20 cellular contexts compared by ENCODE assay signal in genomic region chr11:32939046-32939445, GRCh38. TPM values are rescaled to one million over a fixed set of nuclear protein-coding genes. Genes with fewer than 3 reads are reported as not detected.
DNase-seq lines count a peak whose midpoint lies in the region; ATAC-seq and TF ChIP-seq lines count a peak whose summit lies in the region.
"Had no signal": no experiment of that assay in that cellular context is flagged by ENCODE, and none has a peak within 500 bp of the region (broad histone marks: within the 10 kb centered on the region; RNA-seq: fewer than 3 reads in every experiment).

No MANE protein-coding gene starts in this region.

- DNase-seq in left lung, result no peak
- no peak for DNase-seq in activated CD4-positive, CD25-positive, alpha-beta regulatory T cell treated with anti-CD3 and anti-CD28 coated beads, Interleukin-2, amount 50 U/mL, for 72 hours
- no peak for DNase-seq in activated naive CD4-positive, alpha-beta T cell treated with anti-CD3 and anti-CD28 coated beads, Interleukin-2, amount 50 U/mL, for 16 hours
- DNase-seq: activated CD4-positive, alpha-beta T cell treated with anti-CD3 and anti-CD28 coated beads, Interleukin-2, amount 50 U/mL, for 1 hour; activated T-cell treated with anti-CD3 and anti-CD28 coated beads, Interleukin-2, amount 50 U/mL, for 48 hours; amniotic stem cell; cerebellar nuclear complex; DMS153; foreskin keratinocyte; H9; left ventricle myocardium superior; NCI-H1930; NCI-H510A; ovary had no signal

- no peak overlapping the region for H3K27ac ChIP-seq in left lung
- H3K27ac ChIP-seq: BLaER1 treated with 17β-estradiol and CSF1 and Interleukin-3, amounts not matched to agents 10 nM and 100 nM; foreskin keratinocyte; ovary; suprapubic skin had no signal

- H3K4me1 ChIP-seq in left lung, result no peaks in the 10 kb centered on the region
- H3K4me1 ChIP-seq: BLaER1 treated with 17β-estradiol and CSF1 and Interleukin-3, amounts not matched to agents 10 nM and 100 nM; foreskin keratinocyte had no signal

- peak; percentile 52 for ATAC-seq in GM18517 (IDR thresholded peaks at IDR 0.05; ENCODE audit: unreplicated experiment)
- peak; percentile 52 for ATAC-seq in GM21515 (IDR thresholded peaks at IDR 0.05; ENCODE audit: unreplicated experiment)
- ATAC-seq in HG03025 (IDR thresholded peaks at IDR 0.05; ENCODE audit: low FRiP score, unreplicated experiment), result peak; percentile 63
- peak; percentile 34 for ATAC-seq in left lung
- no peak for ATAC-seq in HG02840 (IDR thresholded peaks at IDR 0.05; ENCODE audit: low FRiP score, unreplicated experiment)
- ATAC-seq: foreskin keratinocyte, left ventricle myocardium superior had no signal

- no peaks in the 10 kb centered on the region for H3K27me3 ChIP-seq in left lung
- H3K27me3 ChIP-seq: BLaER1 treated with 17β-estradiol and CSF1 and Interleukin-3, amounts not matched to agents 10 nM and 100 nM; foreskin keratinocyte; ovary; suprapubic skin had no signal

- intact Hi-C loops in left lung (cut with DNase I), result no loop called here

- no peak for TF ChIP-seq CTCF in left lung (IDR thresholded peaks at IDR 0.05)

- H3K36me3 ChIP-seq in left lung, result peaks cover 0 to 28% of the 10 kb centered on the region in 2 donors
- H3K36me3 ChIP-seq: ovary had no signal

- no peak overlapping the region for H3K4me3 ChIP-seq in left lung
- H3K4me3 ChIP-seq: BLaER1 treated with 17β-estradiol and CSF1 and Interleukin-3, amounts not matched to agents 10 nM and 100 nM; ovary; suprapubic skin had no signal

- no peaks in the 10 kb centered on the region for H3K9me3 ChIP-seq in left lung
- H3K9me3 ChIP-seq: ovary, suprapubic skin had no signal

RNA-seq across cellular contexts. Expression of gene QSER1, which starts 46.4 kb away (rescaled TPM):
- total RNA-seq in left lung, result 10 to 100 TPM; 23.4 to 24.6 TPM
